In the genomic region with DNA sequence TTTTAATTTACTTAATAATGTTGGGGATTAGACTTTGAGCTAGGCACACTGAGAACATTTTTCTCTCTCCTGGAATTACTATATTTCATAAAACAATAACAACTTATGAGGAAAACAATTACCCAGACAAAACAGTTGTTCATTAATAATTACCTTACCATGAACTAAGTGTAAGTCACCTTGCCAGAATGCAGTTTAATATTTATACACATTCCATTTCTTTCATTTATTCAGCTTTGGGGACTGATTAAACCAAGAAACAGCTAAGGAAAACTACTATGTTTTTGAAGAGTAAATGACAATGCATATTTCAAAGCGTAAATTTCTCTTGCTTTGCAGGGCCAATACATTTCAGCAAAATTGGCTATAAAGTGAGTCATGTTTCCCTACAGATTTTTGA, we compare ENCODE assay signal across 21 cellular contexts.
DNase-seq lines count a peak whose midpoint lies in the region; ATAC-seq, FAIRE-seq and TF ChIP-seq lines count a peak whose summit lies in the region.
"Had no signal": no experiment of that assay in that cellular context is flagged by ENCODE, and none has a peak within 500 bp of the region (broad histone marks: within the 10 kb centered on the region; RNA-seq: fewer than 3 reads in every experiment).

No MANE protein-coding gene starts in this region.

- H3K27ac ChIP-seq in kidney (ENCODE audit: low read depth in 2 of 2, low read length in 2 of 2) (peak overlapping the region; percentile 59 to 88), mesenchymal stem cell (ENCODE audit: low read length, poor library complexity, severe bottlenecking) (peak overlapping the region; percentile 58)
- H3K27ac ChIP-seq: BLaER1, C4-2B had no signal

- H3K9ac ChIP-seq in kidney (ENCODE audit: low read length in 2 of 2): no peak overlapping the region
- H3K9ac ChIP-seq in mesenchymal stem cell (ENCODE audit: low read length): no peak overlapping the region
- H3K9ac ChIP-seq: BLaER1 had no signal

- H2BK15ac ChIP-seq in mesenchymal stem cell (ENCODE audit: low read depth, poor library complexity, severe bottlenecking): no peak overlapping the region

- no peak overlapping the region for H2BK12ac ChIP-seq in mesenchymal stem cell (ENCODE audit: low read length in 2 of 2)

- no peak overlapping the region for H4K8ac ChIP-seq in mesenchymal stem cell (ENCODE audit: low read length)

- H2AK5ac ChIP-seq in mesenchymal stem cell (ENCODE audit: low read length, severe bottlenecking): no peak overlapping the region

- H3K4ac ChIP-seq in mesenchymal stem cell (ENCODE audit: low read depth in 1 of 2, low read length in 2 of 2): no peak overlapping the region

- WGBS in mesenchymal stem cell: no CpG with 5 or more reads among the region's 1 CpG

- H3K79me1 ChIP-seq in mesenchymal stem cell (replicated peaks; ENCODE audit: low read length, poor library complexity, severe bottlenecking): no peaks in the 10 kb centered on the region

- H3K18ac ChIP-seq in mesenchymal stem cell (ENCODE audit: low read depth in 1 of 2, low read length in 2 of 2): no peak overlapping the region

- no peak overlapping the region for H2AFZ ChIP-seq in mesenchymal stem cell (ENCODE audit: low read depth, low read length)

- H3K9me3 ChIP-seq in kidney (ENCODE audit: control insufficient read depth in 1 of 2, low read length in 2 of 2): peaks cover 0 to 7% of the 10 kb centered on the region in 2 donors
- H3K9me3 ChIP-seq in mesenchymal stem cell (ENCODE audit: control insufficient read depth, low read length): peaks cover 11% of the 10 kb centered on the region
- H3K9me3 ChIP-seq: HAP-1 had no signal

- no peak overlapping the region for H2BK5ac ChIP-seq in mesenchymal stem cell (ENCODE audit: low read depth, low read length, poor library complexity, severe bottlenecking)

- intact Hi-C loops in kidney (cut with DNase I): no loop called here

- no peaks in the 10 kb centered on the region for H3K27me3 ChIP-seq in mesenchymal stem cell (ENCODE audit: control insufficient read depth in 1 of 2, insufficient read depth in 1 of 2, low read length in 2 of 2)
- H3K27me3 ChIP-seq: BLaER1 had no signal

- FAIRE-seq in RCC 7860 (lab: Jason Lieb, UNC): peak; percentile 11
- FAIRE-seq in kidney (lab: Jason Lieb, UNC): peak; percentile 95
- FAIRE-seq: D721Med, GM12891, GM18507, H54 had no signal

- no peak overlapping the region for H4K91ac ChIP-seq in mesenchymal stem cell (ENCODE audit: low read length)

- no peak overlapping the region for H3K4me2 ChIP-seq in mesenchymal stem cell (ENCODE audit: low read length, poor library complexity, severe bottlenecking)
- H3K4me2 ChIP-seq: BLaER1 had no signal

- no peaks in the 10 kb centered on the region for H3K36me3 ChIP-seq in kidney (ENCODE audit: control insufficient read depth in 1 of 2, insufficient read depth in 2 of 2, low read length in 2 of 2)
- H3K36me3 ChIP-seq in mesenchymal stem cell (ENCODE audit: control insufficient read depth in 1 of 2, insufficient read depth in 2 of 2, low read depth in 1 of 2, low read length in 2 of 2): no peaks in the 10 kb centered on the region
- H3K36me3 ChIP-seq: BLaER1, HAP-1 had no signal

- TF ChIP-seq CTCF in kidney (IDR thresholded peaks at IDR 0.05; ENCODE audit: borderline replicate concordance, extremely low read depth, insufficient read depth): no peak

- H3K4me3 ChIP-seq in kidney (ENCODE audit: low read length in 2 of 2): peak overlapping the region in 1 of 2 donors; percentile 6
- no peak overlapping the region for H3K4me3 ChIP-seq in mesenchymal stem cell (ENCODE audit: insufficient read depth in 1 of 2, low read depth in 1 of 2, low read length in 2 of 2)
- H3K4me3 ChIP-seq: BLaER1, HAP-1 had no signal

- no peak overlapping the region for H3K14ac ChIP-seq in mesenchymal stem cell (ENCODE audit: low read length in 2 of 2)

- no peak overlapping the region for H3K23ac ChIP-seq in mesenchymal stem cell (ENCODE audit: low read length in 2 of 2)

- H3K4me1 ChIP-seq in kidney (ENCODE audit: control insufficient read depth in 1 of 2, insufficient read depth in 1 of 2, low read depth in 1 of 2, low read length in 2 of 2) (peaks cover 3 to 22% of the 10 kb centered on the region in 2 donors), mesenchymal stem cell (ENCODE audit: control insufficient read depth, insufficient read depth, low read depth, low read length) (peaks cover 5% of the 10 kb centered on the region)
- H3K4me1 ChIP-seq: BLaER1, Caco-2, HAP-1 had no signal

- ATAC-seq in GM18867 (IDR thresholded peaks at IDR 0.05; ENCODE audit: unreplicated experiment) (no peak), HG03039 (IDR thresholded peaks at IDR 0.05; ENCODE audit: unreplicated experiment) (no peak)
- ATAC-seq: CD8-positive, alpha-beta T cell had no signal

- H2BK120ac ChIP-seq in mesenchymal stem cell (ENCODE audit: low read depth, low read length): no peak overlapping the region

- DNase-seq in RCC 7860 (ENCODE audit: low spot score) (no peak), kidney (no peak), mesenchymal stem cell (no peak), DMS 273 (lab: John Stamatoyannopoulos, UW; ENCODE audit: unreplicated experiment) (no peak)
- DNase-seq: Caco-2; CD4-positive, CD25-positive, alpha-beta regulatory T cell; CD8-positive, alpha-beta T cell; DMS53; DMS79 treated with DMSO at 0.1 percent for 48 hours; GF-D8; GOT3; HFFc6 had no signal
